21 cellular contexts compared by ENCODE assay signal in the genomic region with DNA sequence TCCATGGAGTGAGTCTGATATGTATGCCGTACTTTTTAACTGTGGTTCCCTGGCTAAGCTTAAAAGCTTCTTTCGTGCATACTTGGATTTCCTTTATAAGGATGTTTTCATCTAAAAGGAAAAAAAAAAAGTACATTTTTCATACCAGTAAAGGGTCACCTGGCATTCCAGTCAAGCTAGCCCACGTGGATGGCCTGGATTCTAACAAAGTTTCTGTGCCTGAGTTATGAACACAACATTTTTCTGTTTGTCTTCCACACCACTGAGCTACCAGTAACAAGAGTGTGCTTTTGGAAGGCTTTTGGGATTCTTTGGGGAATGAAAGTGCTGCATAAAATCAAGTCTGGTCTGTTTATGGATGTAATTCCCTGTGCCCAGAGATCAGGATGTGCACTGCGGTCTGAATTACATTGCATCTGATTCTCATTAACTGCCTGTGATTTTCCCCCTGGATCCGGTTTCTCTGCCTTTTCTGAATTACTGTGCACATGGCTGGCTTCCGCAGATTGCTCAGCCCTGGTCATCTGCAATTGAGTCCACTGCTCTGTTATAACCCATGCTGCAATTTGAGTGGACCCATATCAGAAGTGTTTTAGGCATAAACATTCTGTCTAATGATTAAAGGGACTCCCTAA. TPM values are rescaled to one million over a fixed set of nuclear protein-coding genes. Genes with fewer than 3 reads are reported as not detected.
DNase-seq lines count a peak whose midpoint lies in the region; ATAC-seq and TF ChIP-seq lines count a peak whose summit lies in the region.
"Had no signal": no experiment of that assay in that cellular context is flagged by ENCODE, and none has a peak within 500 bp of the region (broad histone marks: within the 10 kb centered on the region; RNA-seq: fewer than 3 reads in every experiment).

No MANE protein-coding gene starts in this region.

- DNase-seq in EL (peak; percentile 54), amniotic epithelial cell (ENCODE audit: low read depth) (peak; percentile 5), iris pigment epithelial cell (ENCODE audit: low read depth) (peak; percentile 39), testis (peak; percentile 17), HPDE6-E6E7 (ENCODE audit: extremely low spot score) (no peak), NCI-H2081 treated with DMSO at 0.1 percent for 48 hours (lab: John Stamatoyannopoulos, UW) (no peak)
- DNase-seq: activated CD8-positive, alpha-beta T cell treated with anti-CD3 and anti-CD28 coated beads for 36 hours; activated T-cell treated with anti-CD3 and anti-CD28 coated beads, Interleukin-2, amount 50 U/mL, for 48 hours; CD4-positive, CD25-positive, alpha-beta regulatory T cell; DND-41; effector CD4-positive, alpha-beta T cell; foreskin melanocyte; left ventricle myocardium superior; NCI-H1694; NCI-H345 had no signal

- no peaks in the 10 kb centered on the region for H3K9me3 ChIP-seq in testis
- H3K9me3 ChIP-seq: HAP-1 had no signal

- no peak for ATAC-seq in HG02588 (IDR thresholded peaks at IDR 0.05; ENCODE audit: unreplicated experiment)
- ATAC-seq: activated CD8-positive, alpha-beta T cell treated with anti-CD3 and anti-CD28 coated beads for 36 hours; activated naive CD4-positive, alpha-beta T cell treated with anti-CD3 and anti-CD28 coated beads, Interleukin-2, amount 50 U/mL, for 72 hours; left ventricle myocardium superior; Right ventricle myocardium inferior had no signal

- no peak for TF ChIP-seq CTCF in testis (IDR thresholded peaks at IDR 0.05)

- H3K36me3 ChIP-seq in testis (ENCODE audit: low read depth, missing control alignments), result no peaks in the 10 kb centered on the region
- H3K36me3 ChIP-seq: HAP-1 had no signal

- TF ChIP-seq POLR2A in testis (IDR thresholded peaks at IDR 0.05), result no peak

- H3K27me3 ChIP-seq in testis, result no peaks in the 10 kb centered on the region

- no peak overlapping the region for H3K4me3 ChIP-seq in testis
- H3K4me3 ChIP-seq: HAP-1, skin epidermis had no signal

- no peaks in the 10 kb centered on the region for H3K4me1 ChIP-seq in testis
- H3K4me1 ChIP-seq: HAP-1, parathyroid adenoma had no signal

- H3K27ac ChIP-seq in testis, result no peak overlapping the region
- H3K27ac ChIP-seq: parathyroid adenoma, skin epidermis had no signal

- 50 to 54% methylated on average over 6 of the region's 6 CpGs for WGBS in testis, 2 donors

- intact Hi-C loops in testis (cut with DNase I; ENCODE audit: low total_unique reads), result no loop called here

RNA-seq across cellular contexts. Expression of a gene that starts 38.3 kb away (rescaled TPM):
- 10 to 100 TPM; 55.4 to 56.1 TPM for total RNA-seq in testis
- polyA plus RNA-seq in testis (ENCODE audit: insufficient read depth, low read depth, low replicate concordance), result 60.4 TPM

Comparison
In these comparisons a context has a peak if more than half of its experiments do, and no peak if none do; other contexts are left out.
1. DNase-seq: peak in EL (single experiment), amniotic epithelial cell (single experiment), iris pigment epithelial cell (single experiment) and testis (single experiment); none in HPDE6-E6E7 (single experiment) and NCI-H2081 treated with DMSO at 0.1 percent for 48 hours (single experiment).